ENCODE assay signal across 35 cellular contexts in the genomic region with DNA sequence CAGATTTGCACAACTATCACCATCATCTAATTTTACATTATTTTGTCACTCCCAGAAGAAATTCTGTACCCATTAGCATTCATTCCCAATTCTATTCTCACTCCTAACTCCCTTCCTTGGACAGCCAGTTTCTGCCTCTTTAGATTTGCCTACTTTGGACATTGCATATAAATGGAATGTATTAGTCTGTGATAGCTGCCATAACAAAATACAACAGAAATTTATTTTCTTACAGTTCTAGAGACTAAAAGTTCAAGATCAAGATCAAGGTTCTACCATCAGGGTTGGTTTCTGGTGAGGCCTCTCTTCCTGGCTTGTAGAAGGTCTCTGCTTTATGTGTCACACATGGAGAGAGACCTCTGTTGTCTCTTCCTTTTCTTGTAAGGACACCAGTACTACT.
"Had no signal": no experiment of that assay in that cellular context is flagged by ENCODE, and none has a peak within 500 bp of the region (broad histone marks: within the 10 kb centered on the region; RNA-seq: fewer than 3 reads in every experiment).

No MANE protein-coding gene starts in this region.

- H3K4me3 ChIP-seq: MG63 had no signal

- DNase-seq: Karpas-422, Kasumi-1, MG63, MM.1S, MV-4-11, NCI-H1048, NCI-H1092, NCI-H1092 treated with DMSO at 0.1 percent for 48 hours, NCI-H1105, NCI-H1105 treated with DMSO at 0.1 percent for 48 hours, NCI-H1417, NCI-H1417 treated with DMSO at 0.1 percent for 48 hours, NCI-H1436, NCI-H1436 treated with DMSO at 0.1 percent for 48 hours, NCI-H146, NCI-H1694, NCI-H1694 treated with DMSO at 0.1 percent for 48 hours, NCI-H187, NCI-H187 treated with DMSO at 0.1 percent for 48 hours, NCI-H1930, NCI-H2029, NCI-H2081, NCI-H2081 treated with DMSO at 0.1 percent for 48 hours, NCI-H2107, NCI-H2171, NCI-H2171 treated with DMSO at 0.1 percent for 48 hours, NCI-H2227 treated with DMSO at 0.1 percent for 48 hours, NCI-H226, NCI-H345, NCI-H446, NCI-H446 treated with DMSO at 0.1 percent for 48 hours, NCI-H510A, NCI-H510A treated with DMSO at 0.1 percent for 48 hours, NCI-H524 had no signal

- H3K9me3 ChIP-seq: MG63 had no signal

- H3K4me2 ChIP-seq: KMS-11 had no signal

- H3K27me3 ChIP-seq: MG63 had no signal

- H3K27ac ChIP-seq: KMS-11 had no signal

- H3K9ac ChIP-seq: KMS-11 had no signal
